In genomic region chr9:136978073-136978864, GRCh38 we compare ENCODE assay signal across 8 cellular contexts. TPM values are rescaled to one million over a fixed set of nuclear protein-coding genes. Genes with fewer than 3 reads are reported as not detected.
DNase-seq lines count a peak whose midpoint lies in the region; ATAC-seq, FAIRE-seq and TF ChIP-seq lines count a peak whose summit lies in the region.

No MANE protein-coding gene starts in this region.

- no peaks in the 10 kb centered on the region for H3K27me3 ChIP-seq in PC-3 (ENCODE audit: low read length)
- peaks cover 17% of the 10 kb centered on the region for H3K27me3 ChIP-seq in neural progenitor cell

- no peaks in the 10 kb centered on the region for H3K79me2 ChIP-seq in PC-3 (ENCODE audit: low read length)
- no peaks in the 10 kb centered on the region for H3K79me2 ChIP-seq in neural progenitor cell (ENCODE audit: low read depth)

- intact Hi-C loops in PC-3 (cut with micrococcal nuclease) = no loop called here

- no peaks in the 10 kb centered on the region for H3K36me3 Mint-ChIP-seq in neural progenitor cell

- H3K4me1 ChIP-seq in PC-3 (ENCODE audit: insufficient read depth, low read length) (no peaks in the 10 kb centered on the region), neural progenitor cell (peaks cover 7% of the 10 kb centered on the region)

- FAIRE-seq in frontal cortex (lab: Jason Lieb, UNC) = no peak

- H3K27me3 Mint-ChIP-seq in neural progenitor cell (ENCODE audit: insufficient read depth, low read depth) = peaks cover 6% of the 10 kb centered on the region

- peaks cover 6% of the 10 kb centered on the region for H3K4me1 Mint-ChIP-seq in neural progenitor cell

- H3K9me2 ChIP-seq in PC-3 (replicated peaks; ENCODE audit: low read length) = no peaks in the 10 kb centered on the region

- no peak for TF ChIP-seq CTCF in GM13977 (IDR thresholded peaks at IDR 0.05; ENCODE audit: extremely low read depth, insufficient read depth, missing control alignments)
- TF ChIP-seq CTCF in PC-3 (conservative IDR thresholded peaks at IDR 0.05; ENCODE audit: low read depth, low read length) = no peak
- TF ChIP-seq CTCF in neural progenitor cell (IDR thresholded peaks at IDR 0.05) = peak; percentile 10

- in situ Hi-C loops in GM13977 (cut with MboI; ENCODE audit: low pct_unique_long_range_greater_than_20kb, low sequenced_read_pairs, unreplicated experiment) = no loop called here

- no peaks in the 10 kb centered on the region for H3F3A ChIP-seq in PC-3 (ENCODE audit: low read length, unreplicated experiment)
- peaks cover 11% of the 10 kb centered on the region for H3F3A ChIP-seq in neural progenitor cell (ENCODE audit: low read depth)

- no peaks in the 10 kb centered on the region for H3K9me3 ChIP-seq in PC-3 (ENCODE audit: low read length)
- H3K9me3 ChIP-seq in neural progenitor cell (ENCODE audit: low read depth) = no peaks in the 10 kb centered on the region

- no peak overlapping the region for H3K27ac Mint-ChIP-seq in neural progenitor cell

- CTCF ChIA-PET in PC-3 (lab: Charles Lee) = interaction anchor here (0.6 kb wide), 3 partner anchors 173 to 481 kb away, joined by 5 to 6 read pairs (median 5); no protein-coding TSS in a partner anchor

- no peaks in the 10 kb centered on the region for H4K20me1 ChIP-seq in PC-3 (ENCODE audit: low read length)
- no peaks in the 10 kb centered on the region for H4K20me1 ChIP-seq in neural progenitor cell (ENCODE audit: low read depth)

- no peak overlapping the region for H3K4me3 ChIP-seq in PC-3 (ENCODE audit: low read length)
- H3K4me3 ChIP-seq in neural progenitor cell = peak overlapping the region; percentile 57

- H3K36me3 ChIP-seq in PC-3 (ENCODE audit: low read depth, low read length) (no peaks in the 10 kb centered on the region), neural progenitor cell (no peaks in the 10 kb centered on the region)

- no TSS peak for BruUV-seq in PC-3 (replicated peaks; lab: Mats Ljungman, UMichigan)

- ATAC-seq in PC-3 (no peak), GM18867 (IDR thresholded peaks at IDR 0.05; ENCODE audit: unreplicated experiment) (no peak)

- DNase-seq in GM13977 (ENCODE audit: low spot score) (peak; percentile 93), PC-3 (peak; percentile 16), frontal cortex (ENCODE audit: low spot score in 2 of 2) (peak; percentile 96), neural progenitor cell (ENCODE audit: low spot score) (peak; percentile 95), superior temporal gyrus (ENCODE audit: extremely low spot score) (peak; percentile 82), NCI-H1694 (lab: John Stamatoyannopoulos, UW) (no peak)
- DNase-seq in activated gamma-delta T cell treated with anti-CD3 and anti-CD28 coated beads, Interleukin-2, amount 50 U/mL, for 16 hours (ENCODE audit: low read depth) = peak; percentile 63

- H3K9ac ChIP-seq in PC-3 (ENCODE audit: low read length) = no peak overlapping the region
- no peak overlapping the region for H3K9ac ChIP-seq in neural progenitor cell

- no peak overlapping the region for H3K4me2 ChIP-seq in PC-3 (ENCODE audit: low read length)
- H3K4me2 ChIP-seq in neural progenitor cell = peak overlapping the region; percentile 97

- H2AFZ ChIP-seq in PC-3 (ENCODE audit: low read length) = no peak overlapping the region
- peak overlapping the region; percentile 70 for H2AFZ ChIP-seq in neural progenitor cell (replicated peaks)

- no peaks in the 10 kb centered on the region for H3K9me3 Mint-ChIP-seq in neural progenitor cell

- no peak overlapping the region for H3K27ac ChIP-seq in PC-3 (ENCODE audit: low read length)
- no peak overlapping the region for H3K27ac ChIP-seq in neural progenitor cell

- peak overlapping the region; percentile 46 for H3K4me3 Mint-ChIP-seq in neural progenitor cell

- POLR2A ChIA-PET in PC-3 (lab: Charles Lee; ENCODE audit: unreplicated experiment) = interaction anchor here (0.6 kb wide), 1 partner anchor 252 kb away, joined by 7 read pairs; no protein-coding TSS in a partner anchor

RNA-seq across cellular contexts. Expression of gene PTGDS, which starts 1.0 kb away (rescaled TPM):
- total RNA-seq in PC-3 (2014; rRNA removed) = not detected in 2 replicates
- 61.1 TPM for total RNA-seq in frontal cortex
- total RNA-seq in neural progenitor cell (ENCODE audit: low replicate concordance) = not detected in 2 replicates

RNA-seq across cellular contexts. Expression of gene LCNL1, which starts 4.5 kb away (rescaled TPM):
- total RNA-seq in PC-3 (2014; rRNA removed) = not detected in 2 replicates
- 0.82 TPM for total RNA-seq in frontal cortex
- total RNA-seq in neural progenitor cell (ENCODE audit: low replicate concordance) = 0.09 TPM in 1 of 2 replicates, not detected in the other

RNA-seq across cellular contexts. Expression of gene PAXX, which starts 14.0 kb away (rescaled TPM):
- 113 and 137 TPM in 2 replicates for total RNA-seq in PC-3 (2014; rRNA removed)
- 13.5 TPM for total RNA-seq in frontal cortex
- 31.5 and 79.6 TPM in 2 replicates for total RNA-seq in neural progenitor cell (ENCODE audit: low replicate concordance)

RNA-seq across cellular contexts. Expression of gene CLIC3, which starts 18.1 kb away (rescaled TPM):
- total RNA-seq in PC-3 (2014; rRNA removed) (1.4 and 4.3 TPM in 2 replicates), frontal cortex (not detected), neural progenitor cell (ENCODE audit: low replicate concordance) (not detected in 2 replicates)

RNA-seq across cellular contexts. Expression of gene LCN12, which starts 26.2 kb away (rescaled TPM):
- total RNA-seq in PC-3 (2014; rRNA removed) = 0.55 TPM in 1 of 2 replicates, not detected in the other
- not detected for total RNA-seq in frontal cortex
- 0.19 TPM in 1 of 2 replicates, not detected in the other for total RNA-seq in neural progenitor cell (ENCODE audit: low replicate concordance)

Comparison
In these comparisons a context has a peak if more than half of its experiments do, and no peak if none do; other contexts are left out.
1. RNA of gene PTGDS, which starts 1.0 kb away (total RNA-seq): 61.1 TPM in frontal cortex (single experiment); not detected in PC-3 and not detected in neural progenitor cell; every median in the first group is over 10 times any median in the second.